Comparison of ENCODE assay signal across 1 cellular context in the genomic region with DNA sequence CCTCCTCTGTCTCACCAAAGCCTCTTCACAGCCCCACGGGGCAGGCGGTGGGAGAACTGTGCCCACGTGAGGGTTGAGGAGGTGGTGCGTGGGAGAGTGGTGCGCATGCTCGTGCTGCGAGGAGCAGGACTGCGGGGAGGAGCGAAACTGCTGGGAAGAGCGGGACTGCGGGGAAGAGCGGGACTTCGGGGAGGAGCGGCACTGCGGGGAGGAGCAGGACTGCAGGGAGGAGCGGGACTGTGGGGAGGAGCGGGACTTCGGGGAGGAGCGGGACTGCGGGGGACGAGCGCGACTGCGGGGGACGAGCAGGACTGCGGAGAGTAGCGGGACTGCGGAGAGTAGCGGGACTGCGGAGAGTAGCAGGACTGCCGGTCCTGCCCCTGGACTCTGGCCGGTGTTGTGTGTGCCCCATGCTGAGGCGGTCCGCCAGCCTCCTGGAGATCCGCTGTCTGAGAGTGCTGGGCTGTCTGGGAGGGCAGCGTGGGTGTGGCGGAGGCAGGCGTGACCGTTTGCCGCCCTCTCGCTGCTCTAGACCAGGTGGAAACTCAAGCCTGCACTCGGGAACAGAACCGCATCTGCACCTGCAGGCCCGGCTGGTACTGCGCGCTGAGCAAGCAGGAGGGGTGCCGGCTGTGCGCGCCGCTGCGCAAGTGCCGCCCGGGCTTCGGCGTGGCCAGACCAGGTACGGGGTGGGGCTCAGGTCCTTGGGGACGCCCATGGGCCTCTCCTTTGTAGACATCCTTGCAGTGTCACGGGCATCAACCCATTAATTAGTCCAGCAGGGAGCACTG.
TF ChIP-seq lines count a peak whose summit lies in the region.

No MANE protein-coding gene starts in this region.

TF ChIP-seq in SK-N-SH, 30 proteins besides CTCF, POLR2A, EP300 and RAD21:
- TF ChIP-seq EZH2phosphoT487 (IDR thresholded peaks at IDR 0.05; ENCODE audit: borderline replicate concordance, low read depth) (no peak), SMC3 (IDR thresholded peaks at IDR 0.05; ENCODE audit: low read depth, low read length) (no peak), SIN3A (IDR thresholded peaks at IDR 0.05; ENCODE audit: borderline replicate concordance, low read depth, low read length) (no peak), FOXM1 (IDR thresholded peaks at IDR 0.05; ENCODE audit: low read depth) (no peak), RCOR1 (IDR thresholded peaks at IDR 0.05; ENCODE audit: low read length) (no peak), MEF2A (IDR thresholded peaks at IDR 0.05; ENCODE audit: borderline replicate concordance, low read depth) (no peak), GABPA (IDR thresholded peaks at IDR 0.05; ENCODE audit: low read depth) (no peak), RXRA (IDR thresholded peaks at IDR 0.05; ENCODE audit: borderline replicate concordance, low read depth) (no peak), NRF1 (IDR thresholded peaks at IDR 0.05; ENCODE audit: low read depth, low read length) (no peak), MAX (IDR thresholded peaks at IDR 0.05; ENCODE audit: low read depth) (no peak), TEAD4 (IDR thresholded peaks at IDR 0.05; ENCODE audit: borderline replicate concordance, insufficient read depth) (no peak), ELF1 (IDR thresholded peaks at IDR 0.05) (no peak), FOSL2 (IDR thresholded peaks at IDR 0.05; ENCODE audit: borderline replicate concordance, low read depth) (no peak)
- TF ChIP-seq, protein P1, sequence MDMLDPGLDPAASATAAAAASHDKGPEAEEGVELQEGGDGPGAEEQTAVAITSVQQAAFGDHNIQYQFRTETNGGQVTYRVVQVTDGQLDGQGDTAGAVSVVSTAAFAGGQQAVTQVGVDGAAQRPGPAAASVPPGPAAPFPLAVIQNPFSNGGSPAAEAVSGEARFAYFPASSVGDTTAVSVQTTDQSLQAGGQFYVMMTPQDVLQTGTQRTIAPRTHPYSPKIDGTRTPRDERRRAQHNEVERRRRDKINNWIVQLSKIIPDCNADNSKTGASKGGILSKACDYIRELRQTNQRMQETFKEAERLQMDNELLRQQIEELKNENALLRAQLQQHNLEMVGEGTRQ (IDR thresholded peaks at IDR 0.05; ENCODE audit: borderline replicate concordance, low read depth, low read length) = no peak
